In the genomic region with DNA sequence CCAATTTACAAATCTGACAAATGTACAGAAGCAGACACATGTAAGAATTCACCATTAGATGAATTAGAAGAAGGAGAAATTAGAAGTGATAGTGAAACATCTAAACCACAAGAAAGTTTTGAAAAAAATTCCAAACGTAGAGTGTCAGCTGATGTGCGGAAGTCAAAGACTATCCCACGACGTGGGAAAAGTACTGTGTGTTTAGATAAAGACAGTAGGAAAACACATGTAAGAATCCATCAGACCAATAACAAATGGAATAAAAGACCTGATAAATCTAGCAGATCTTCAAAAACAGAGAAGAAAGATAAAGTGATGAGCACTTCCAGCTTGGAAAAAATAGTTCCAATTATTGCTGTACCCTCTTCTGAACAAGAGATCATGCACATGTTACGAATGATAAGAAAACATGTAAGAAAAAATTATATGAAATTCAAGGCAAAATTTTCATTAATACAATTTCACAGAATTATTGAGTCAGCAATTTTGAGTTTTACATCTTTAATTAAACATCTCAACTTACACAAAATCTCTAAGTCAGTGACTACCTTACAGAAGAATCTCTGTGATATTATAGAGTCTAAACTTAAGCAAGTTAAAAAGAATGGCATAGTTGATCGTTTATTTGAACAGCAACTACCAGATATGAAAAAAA, we compare ENCODE assay signal across 30 cellular contexts. TPM values are rescaled to one million over a fixed set of nuclear protein-coding genes. Genes with fewer than 3 reads are reported as not detected.
DNase-seq lines count a peak whose midpoint lies in the region; ATAC-seq, FAIRE-seq and TF ChIP-seq lines count a peak whose summit lies in the region.
"Had no signal": no experiment of that assay in that cellular context is flagged by ENCODE, and none has a peak within 500 bp of the region (broad histone marks: within the 10 kb centered on the region; RNA-seq: fewer than 3 reads in every experiment).

No MANE protein-coding gene starts in this region.

- dilution Hi-C loops in IMR-90 (cut with HindIII; ENCODE audit: low sequenced_read_pairs, unreplicated experiment): no loop called here

- H3K56ac ChIP-seq in IMR-90 (ENCODE audit: extremely low read depth, insufficient read depth, low read length) (no peak overlapping the region), H1 (replicated peaks; ENCODE audit: insufficient read length, low read depth, low read length) (no peak overlapping the region)

- H3K4me3 ChIP-seq in A549: no peak overlapping the region
- no peak overlapping the region for H3K4me3 ChIP-seq in IMR-90 (ENCODE audit: insufficient read depth, low read depth, low read length)
- H3K4me3 ChIP-seq in H1 (ENCODE audit: extremely low read depth in 1 of 4, insufficient read depth in 2 of 4, low read depth in 3 of 4, low read length in 4 of 4): no peak overlapping the region
- H3K4me3 ChIP-seq: BLaER1, GM12878 had no signal

- H3K4ac ChIP-seq in IMR-90 (ENCODE audit: low read depth, low read length) (no peak overlapping the region), H1 (replicated peaks; ENCODE audit: insufficient read length, low read depth, low read length) (no peak overlapping the region)

- H2BK120ac ChIP-seq in IMR-90 (ENCODE audit: low read depth, low read length) (no peak overlapping the region), H1 (replicated peaks; ENCODE audit: low read depth, low read length) (no peak overlapping the region)

- H3K18ac ChIP-seq in IMR-90 (ENCODE audit: low read depth, low read length): no peak overlapping the region
- no peak overlapping the region for H3K18ac ChIP-seq in H1 (ENCODE audit: extremely low read depth, low read length)

- H3K27me3 ChIP-seq in IMR-90 (ENCODE audit: control insufficient read depth, insufficient read depth, low read length): no peaks in the 10 kb centered on the region
- no peaks in the 10 kb centered on the region for H3K27me3 ChIP-seq in H1 (replicated peaks in 1 of 4; ENCODE audit: control insufficient read depth in 3 of 4, extremely low read depth in 1 of 4, insufficient read depth in 3 of 4, low read length in 3 of 4)
- H3K27me3 ChIP-seq: BE2C, BLaER1 had no signal

- ATAC-seq in A549 (no peak), IMR-90 (ENCODE audit: low read depth) (no peak), GM21381 (IDR thresholded peaks at IDR 0.05; ENCODE audit: unreplicated experiment) (no peak), HG02970 (IDR thresholded peaks at IDR 0.05; ENCODE audit: low FRiP score, unreplicated experiment) (no peak), GM19463 (IDR thresholded peaks at IDR 0.05; ENCODE audit: unreplicated experiment) (no peak), GM19397 (IDR thresholded peaks at IDR 0.05; ENCODE audit: unreplicated experiment) (no peak)
- ATAC-seq: GM12878 had no signal

- H2BK5ac ChIP-seq in IMR-90 (ENCODE audit: low read depth, low read length, poor library complexity, severe bottlenecking) (no peak overlapping the region), H1 (ENCODE audit: low read depth, low read length) (no peak overlapping the region)

- no peak overlapping the region for H3K9ac ChIP-seq in IMR-90 (ENCODE audit: low read depth, low read length)
- H3K9ac ChIP-seq in H1 (replicated peaks in 1 of 4; ENCODE audit: extremely low read depth in 1 of 4, low read depth in 3 of 4, low read length in 3 of 4): no peak overlapping the region
- H3K9ac ChIP-seq: BLaER1 had no signal

- no peak overlapping the region for H3K14ac ChIP-seq in IMR-90 (replicated peaks; ENCODE audit: low read depth, low read length)
- H3K14ac ChIP-seq in H1 (ENCODE audit: insufficient read length): no peak overlapping the region

- no peak overlapping the region for H2AFZ ChIP-seq in IMR-90 (replicated peaks; ENCODE audit: low read length, poor library complexity)
- no peak overlapping the region for H2AFZ ChIP-seq in H1 (ENCODE audit: low read length)

- H3K36me3 ChIP-seq in IMR-90 (ENCODE audit: control insufficient read depth, insufficient read depth, low read length) (peaks cover 28% of the 10 kb centered on the region), H1 (ENCODE audit: control insufficient read depth in 2 of 4, insufficient read depth in 4 of 4, low read length in 3 of 4) (peaks cover 12 to 90% (median 58%) of the 10 kb centered on the region in 4 experiments)

- H2BK20ac ChIP-seq in IMR-90 (ENCODE audit: low read depth, low read length): no peak overlapping the region
- no peak overlapping the region for H2BK20ac ChIP-seq in H1 (ENCODE audit: low read length)

- H2BK15ac ChIP-seq in IMR-90 (ENCODE audit: low read depth, low read length) (no peak overlapping the region), H1 (ENCODE audit: low read length) (no peak overlapping the region)

- no peak for TF ChIP-seq POLR2A in A549 (IDR thresholded peaks at IDR 0.05; ENCODE audit: low read length)
- TF ChIP-seq POLR2A in IMR-90 (IDR thresholded peaks at IDR 0.05; ENCODE audit: low read depth, low read length): no peak
- TF ChIP-seq POLR2A in H1 (IDR thresholded peaks at IDR 0.05; ENCODE audit: control extremely low read depth in 1 of 2, low read depth in 2 of 2, low read length in 2 of 2): no peak

- H4K20me1 ChIP-seq in IMR-90 (ENCODE audit: insufficient read depth, low read length): no peaks in the 10 kb centered on the region
- peaks cover 0 to 2% of the 10 kb centered on the region in 2 experiments for H4K20me1 ChIP-seq in H1 (replicated peaks in 1 of 2; ENCODE audit: control insufficient read depth in 1 of 2, insufficient read depth in 2 of 2, low read length in 2 of 2)
- H4K20me1 ChIP-seq: BLaER1 had no signal

- in situ Hi-C loops in IMR-90 (cut with MboI; ENCODE audit: low sequenced_read_pairs): no loop called here

- H2AK9ac ChIP-seq in IMR-90 (replicated peaks; ENCODE audit: low read depth, low read length, poor library complexity): no peak overlapping the region

- TF ChIP-seq CTCF in A549 (IDR thresholded peaks at IDR 0.05) (no peak), IMR-90 (conservative IDR thresholded peaks at IDR 0.05; ENCODE audit: low read depth, low read length) (no peak), H1 (IDR thresholded peaks at IDR 0.05; ENCODE audit: control extremely low read depth in 1 of 3, insufficient read depth in 1 of 3, low read depth in 1 of 3, low read length in 3 of 3) (no peak)

- intact Hi-C loops in IMR-90 (cut with micrococcal nuclease): no loop called here

- DNase-seq in A549 (ENCODE audit: low read depth in 1 of 2, low spot score in 1 of 2): no peak
- DNase-seq in GM19239 (ENCODE audit: insufficient read length, low spot score): no peak
- no peak for DNase-seq in IMR-90
- no peak for DNase-seq in H1 (ENCODE audit: low read depth in 1 of 2, low spot score in 2 of 2)
- DNase-seq: 8988T; BE2C; C1 segment of cervical spinal cord; CD4-positive, alpha-beta memory T cell; CD4-positive, CD25-positive, alpha-beta regulatory T cell; CD8-positive, alpha-beta memory T cell; COR-L47; DMS 273 treated with DMSO at 0.1 percent for 48 hours; DMS153; DMS53; DMS79; DND-41; EL; GDM1 had no signal

- no peak overlapping the region for H4K8ac ChIP-seq in IMR-90 (ENCODE audit: low read depth in 2 of 2, low read length in 2 of 2)
- no peak overlapping the region for H4K8ac ChIP-seq in H1 (ENCODE audit: extremely low read depth, insufficient read depth, low read length)

- TF ChIP-seq RAD21 in A549 (conservative IDR thresholded peaks at IDR 0.05 in 1 of 2, IDR thresholded peaks at IDR 0.05 in 1 of 2) (no peak), IMR-90 (IDR thresholded peaks at IDR 0.05; ENCODE audit: low read length) (no peak), H1 (IDR thresholded peaks at IDR 0.05 in 1 of 2, conservative IDR thresholded peaks at IDR 0.05 in 1 of 2; ENCODE audit: low read depth in 2 of 2, low read length in 2 of 2) (no peak)

- no TSS peak for BruUV-seq in IMR-90 (replicated peaks; lab: Mats Ljungman, UMichigan)

- H3K23me2 ChIP-seq in H1 (ENCODE audit: low read depth, low read length): no peaks in the 10 kb centered on the region

- peaks cover 0 to 3% of the 10 kb centered on the region in 2 experiments; a peak in 2 of 4 replicates for H3K79me1 ChIP-seq in IMR-90 (ENCODE audit: low read depth in 1 of 2, low read length in 2 of 2)
- no peaks in the 10 kb centered on the region for H3K79me1 ChIP-seq in H1 (ENCODE audit: low read depth, low read length)

- TF ChIP-seq EP300 in A549 (IDR thresholded peaks at IDR 0.05): no peak
- no peak for TF ChIP-seq EP300 in H1 (IDR thresholded peaks at IDR 0.05; ENCODE audit: borderline replicate concordance in 1 of 2, low read depth in 2 of 2, low read length in 2 of 2)

- CTCF ChIA-PET in A549 (lab: Yijun Ruan, JAX) (no interaction called here), IMR-90 (lab: Yijun Ruan, JAX) (interaction anchor here (0.6 kb wide), 2 partner anchors 73 to 1195 kb away, joined by 3 to 4 read pairs; no protein-coding TSS in a partner anchor), H1 (lab: Charles Lee; ENCODE audit: partially characterized antibody) (no interaction called here)

- H3K4me2 ChIP-seq in A549 (no peak overlapping the region), IMR-90 (ENCODE audit: low read depth, low read length) (no peak overlapping the region), H1 (ENCODE audit: insufficient read depth in 1 of 2, low read depth in 2 of 2, low read length in 2 of 2) (no peak overlapping the region)
- H3K4me2 ChIP-seq: BLaER1 had no signal

- H3K23ac ChIP-seq in IMR-90 (ENCODE audit: low read depth, low read length) (no peak overlapping the region), H1 (ENCODE audit: insufficient read length) (no peak overlapping the region)

- no peak overlapping the region for H4K5ac ChIP-seq in IMR-90 (ENCODE audit: low read depth, low read length)
- no peak overlapping the region for H4K5ac ChIP-seq in H1 (ENCODE audit: insufficient read length, low read depth, low read length)

- no peaks in the 10 kb centered on the region for H3K4me1 ChIP-seq in A549
- H3K4me1 ChIP-seq in IMR-90 (ENCODE audit: control insufficient read depth, insufficient read depth, low read length): no peaks in the 10 kb centered on the region
- H3K4me1 ChIP-seq in H1 (replicated peaks in 1 of 4; ENCODE audit: control insufficient read depth in 3 of 4, insufficient read depth in 4 of 4, low read length in 3 of 4): no peaks in the 10 kb centered on the region
- H3K4me1 ChIP-seq: BE2C had no signal

- H3K9me1 ChIP-seq in IMR-90 (ENCODE audit: insufficient read depth, low read length): no peaks in the 10 kb centered on the region

- H3K27ac ChIP-seq in A549 (no peak overlapping the region), IMR-90 (ENCODE audit: insufficient read depth, low read length) (no peak overlapping the region), H1 (ENCODE audit: low read depth, low read length) (no peak overlapping the region)
- H3K27ac ChIP-seq: BLaER1 had no signal

- WGBS in A549 (ENCODE audit: missing lambda C conversion rate): 90% methylated on average over 6 of the region's 6 CpGs
- WGBS in IMR-90 (ENCODE audit: extremely low coverage in 2 of 2, insufficient read length in 1 of 2), 2 experiments: no CpG with 5 or more reads among the region's 6 CpGs
- WGBS in H1 (ENCODE audit: extremely low coverage in 1 of 2, insufficient coverage in 1 of 2, insufficient read length in 1 of 2, insufficient replicate concordance in 2 of 2, low coverage in 1 of 2, low lambda C conversion rate in 2 of 2, missing lambda C conversion rate in 1 of 2), 2 experiments: 98% methylated on average over 6 of the region's 6 CpGs; no CpG with 5 or more reads in 1 of the 2 experiments

- POLR2A ChIA-PET in A549 (lab: Yijun Ruan, JAX): no interaction called here
- POLR2A ChIA-PET in IMR-90 (lab: Charles Lee; ENCODE audit: unreplicated experiment): no interaction called here
- POLR2A ChIA-PET in H1 (lab: Charles Lee; ENCODE audit: partially characterized antibody): no interaction called here

- no peaks in the 10 kb centered on the region for H3K9me3 ChIP-seq in A549
- no peaks in the 10 kb centered on the region for H3K9me3 ChIP-seq in IMR-90 (ENCODE audit: control insufficient read depth, insufficient read depth, low read length)
- H3K9me3 ChIP-seq in H1 (ENCODE audit: insufficient read depth in 2 of 2, low read depth in 1 of 2, low read length in 1 of 2): peaks cover 0 to 2% of the 10 kb centered on the region in 2 experiments; a peak in 1 of 4 replicates
- H3K9me3 ChIP-seq: BE2C, BLaER1 had no signal

- H3K79me2 ChIP-seq in H1 (ENCODE audit: control insufficient read depth in 1 of 2, insufficient read depth in 2 of 2, low read length in 2 of 2): no peaks in the 10 kb centered on the region

- H2AK5ac ChIP-seq in IMR-90 (ENCODE audit: low read depth, low read length) (no peak overlapping the region), H1 (ENCODE audit: low read depth, low read length) (no peak overlapping the region)

- FAIRE-seq in A549 (lab: Jason Lieb, UNC): no peak
- peak; percentile 51 for FAIRE-seq in GM19239 (lab: Jason Lieb, UNC)
- FAIRE-seq in H1 (lab: Jason Lieb, UNC): no peak
- FAIRE-seq: A204.1, GM12878, GM12892, GM18507 had no signal

- H4K91ac ChIP-seq in IMR-90 (ENCODE audit: insufficient read depth, low read depth, low read length): no peak overlapping the region
- no peak overlapping the region for H4K91ac ChIP-seq in H1 (replicated peaks; ENCODE audit: insufficient read length, low read length)

- H2BK12ac ChIP-seq in H1 (ENCODE audit: low read depth, low read length): no peak overlapping the region

RNA-seq across cellular contexts. Expression of a gene that starts 28.1 kb away (rescaled TPM):
- polyA plus RNA-seq in A549 (2011; rRNA removed) (not detected in 2 replicates), A549 (2017; fragmentation: RNase III; extraction: RNeasy Plus Mini Kit Qiagen cat#74134 plus additional on column Dnase treatment) (not detected in 3 replicates), IMR-90 (2012; rRNA removed) (not detected in 2 replicates), H1 (2011; rRNA removed) (0.17 and 0.21 TPM in 2 replicates)
- polyA plus RNA-seq in A549 (2012; cell fraction: cytosol; rRNA removed): not detected in 2 replicates
- not detected in 2 replicates for polyA plus RNA-seq in A549 (2012; cell fraction: nucleus; rRNA removed)
- polyA minus RNA-seq in A549 (2011; rRNA and poly(A)+ RNA removed): not detected in 2 replicates
- not detected in 2 replicates for total RNA-seq in IMR-90 (2012; rRNA removed)
- polyA plus RNA-seq in IMR-90 (2012; cell fraction: cytosol; rRNA removed): not detected in 2 replicates
- not detected in 2 replicates for polyA plus RNA-seq in IMR-90 (2012; cell fraction: nucleus; rRNA removed; ENCODE audit: low replicate concordance)
- total RNA-seq in H1 (2021; fragmentation: NEBNext Ultra II Directional; extraction: Animal tissue kit (Norgen Biotek cat#: 25700)): not detected in 2 replicates
- polyA plus RNA-seq in H1 (2011; cell fraction: cytosol; rRNA removed): 0.05 TPM
- polyA plus RNA-seq in H1 (2011; cell fraction: nucleus; rRNA removed): 0.07 TPM
- polyA plus RNA-seq in H1 (2012, experiment 1 of 2): 0.20 to 0.27 TPM (median 0.23 TPM) in 3 of 4 replicates, not detected in the other
- polyA plus RNA-seq in H1 (2012, experiment 2 of 2): 0.14 TPM
- not detected for polyA plus RNA-seq in H1 (2013, experiment 1 of 2)
- polyA plus RNA-seq in H1 (2013, experiment 2 of 2): 0.06 TPM
- 0.76 TPM in 1 of 2 replicates, not detected in the other for polyA minus RNA-seq in H1 (2011; rRNA and poly(A)+ RNA removed)
- not detected for polyA minus RNA-seq in H1 (2011; cell fraction: cytosol; rRNA and poly(A)+ RNA removed)
- 0.70 TPM for polyA minus RNA-seq in H1 (2011; cell fraction: nucleus; rRNA and poly(A)+ RNA removed)
- total RNA-seq: CD4-positive, alpha-beta memory T cell; CD4-positive, CD25-positive, alpha-beta regulatory T cell; CD8-positive, alpha-beta memory T cell; Daoy; G401; GM12878 had no signal
- polyA plus RNA-seq: CD14-positive monocyte; CD4-positive, alpha-beta memory T cell; CD4-positive, CD25-positive, alpha-beta regulatory T cell; CD8-positive, alpha-beta memory T cell; GM12878 had no signal

RNA-seq across cellular contexts. Expression of a gene that starts 36.5 kb away (rescaled TPM):
- 8.8 and 13.6 TPM in 2 replicates for polyA plus RNA-seq in A549 (2011; rRNA removed)
- polyA plus RNA-seq in A549 (2012; cell fraction: cytosol; rRNA removed): 2.2 and 2.7 TPM in 2 replicates
- polyA plus RNA-seq in A549 (2012; cell fraction: nucleus; rRNA removed): 2.4 and 2.9 TPM in 2 replicates
- 7.1 to 8.2 TPM (median 7.5 TPM) in 3 replicates for polyA plus RNA-seq in A549 (2017; fragmentation: RNase III; extraction: RNeasy Plus Mini Kit Qiagen cat#74134 plus additional on column Dnase treatment)
- 8.5 and 9.2 TPM in 2 replicates for polyA minus RNA-seq in A549 (2011; rRNA and poly(A)+ RNA removed)
- 11.1 and 19.2 TPM in 2 replicates for total RNA-seq in IMR-90 (2012; rRNA removed)
- polyA plus RNA-seq in IMR-90 (2012; rRNA removed): 4.1 and 5.0 TPM in 2 replicates
- polyA plus RNA-seq in IMR-90 (2012; cell fraction: cytosol; rRNA removed): 0.32 and 0.50 TPM in 2 replicates
- 1.4 and 8.3 TPM in 2 replicates for polyA plus RNA-seq in IMR-90 (2012; cell fraction: nucleus; rRNA removed; ENCODE audit: low replicate concordance)
- 31.5 and 32.1 TPM in 2 replicates for total RNA-seq in H1 (2021; fragmentation: NEBNext Ultra II Directional; extraction: Animal tissue kit (Norgen Biotek cat#: 25700))
- polyA plus RNA-seq in H1 (2011; rRNA removed): 4.4 and 6.9 TPM in 2 replicates
- polyA plus RNA-seq in H1 (2011; cell fraction: cytosol; rRNA removed): 8.8 TPM
- polyA plus RNA-seq in H1 (2011; cell fraction: nucleus; rRNA removed): 8.8 TPM
- polyA plus RNA-seq in H1 (2012, experiment 1 of 2): 10.7 to 20.9 TPM (median 14.5 TPM) in 4 replicates
- polyA plus RNA-seq in H1 (2012, experiment 2 of 2): 1.0 TPM
- polyA plus RNA-seq in H1 (2013, experiment 1 of 2): 20.2 TPM
- polyA plus RNA-seq in H1 (2013, experiment 2 of 2): 18.4 TPM
- 36.1 and 39.4 TPM in 2 replicates for polyA minus RNA-seq in H1 (2011; rRNA and poly(A)+ RNA removed)
- 16.6 TPM for polyA minus RNA-seq in H1 (2011; cell fraction: cytosol; rRNA and poly(A)+ RNA removed)
- 75.3 TPM for polyA minus RNA-seq in H1 (2011; cell fraction: nucleus; rRNA and poly(A)+ RNA removed)

RNA-seq across cellular contexts. Expression of a gene that starts 46.6 kb away (rescaled TPM):
- polyA plus RNA-seq in A549 (2011; rRNA removed): 20.5 and 32.5 TPM in 2 replicates
- polyA plus RNA-seq in A549 (2012; cell fraction: cytosol; rRNA removed): 5.3 and 6.1 TPM in 2 replicates
- polyA plus RNA-seq in A549 (2012; cell fraction: nucleus; rRNA removed): 14.1 and 22.9 TPM in 2 replicates
- polyA plus RNA-seq in A549 (2017; fragmentation: RNase III; extraction: RNeasy Plus Mini Kit Qiagen cat#74134 plus additional on column Dnase treatment): 6.4 to 8.1 TPM (median 7.9 TPM) in 3 replicates
- 29.6 and 30.6 TPM in 2 replicates for polyA minus RNA-seq in A549 (2011; rRNA and poly(A)+ RNA removed)
- 26.7 and 29.7 TPM in 2 replicates for total RNA-seq in IMR-90 (2012; rRNA removed)
- polyA plus RNA-seq in IMR-90 (2012; rRNA removed): 7.4 and 7.7 TPM in 2 replicates
- 1.6 and 4.1 TPM in 2 replicates for polyA plus RNA-seq in IMR-90 (2012; cell fraction: cytosol; rRNA removed)
- 4.6 and 23.1 TPM in 2 replicates for polyA plus RNA-seq in IMR-90 (2012; cell fraction: nucleus; rRNA removed; ENCODE audit: low replicate concordance)
- 175 and 179 TPM in 2 replicates for total RNA-seq in H1 (2021; fragmentation: NEBNext Ultra II Directional; extraction: Animal tissue kit (Norgen Biotek cat#: 25700))
- 35.4 and 53.5 TPM in 2 replicates for polyA plus RNA-seq in H1 (2011; rRNA removed)
- 41.6 TPM for polyA plus RNA-seq in H1 (2011; cell fraction: cytosol; rRNA removed)
- polyA plus RNA-seq in H1 (2011; cell fraction: nucleus; rRNA removed): 97.2 TPM
- polyA plus RNA-seq in H1 (2012, experiment 1 of 2): 68.2 to 120 TPM (median 83.1 TPM) in 4 replicates
- 6.9 TPM for polyA plus RNA-seq in H1 (2012, experiment 2 of 2)
- polyA plus RNA-seq in H1 (2013, experiment 1 of 2): 64.9 TPM
- polyA plus RNA-seq in H1 (2013, experiment 2 of 2): 55.1 TPM
- polyA minus RNA-seq in H1 (2011; rRNA and poly(A)+ RNA removed): 88.8 and 110 TPM in 2 replicates
- 68.4 TPM for polyA minus RNA-seq in H1 (2011; cell fraction: cytosol; rRNA and poly(A)+ RNA removed)
- 163 TPM for polyA minus RNA-seq in H1 (2011; cell fraction: nucleus; rRNA and poly(A)+ RNA removed)
